In the genomic region with DNA sequence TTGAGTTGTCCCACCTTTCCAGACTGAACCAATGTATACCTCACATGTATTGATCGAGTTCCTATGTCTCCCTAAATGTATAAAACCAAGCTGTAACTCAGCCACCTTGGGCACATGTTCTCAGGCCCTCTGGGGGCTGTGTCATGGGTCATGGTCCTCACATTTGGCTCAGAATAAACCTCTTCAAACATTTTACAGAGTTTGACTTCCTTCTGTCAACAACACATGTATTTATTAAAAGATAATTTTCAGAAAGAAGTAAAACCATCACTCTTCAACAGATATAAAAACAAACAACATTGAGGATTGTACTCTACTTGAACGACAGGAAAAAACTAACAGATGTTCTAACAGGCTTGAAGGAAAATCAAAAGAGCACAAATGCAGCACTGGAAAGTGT, we compare ENCODE assay signal across 1 cellular context.
TF ChIP-seq lines count a peak whose summit lies in the region.

No MANE protein-coding gene starts in this region.

TF ChIP-seq in HepG2, 621 proteins besides CTCF, POLR2A, EP300 and RAD21:
- TF ChIP-seq PPARG (CRISPR knock-in tag; conservative IDR thresholded peaks at IDR 0.05) (peak; percentile 53; the same call in 1 of the 2 replicates), HNF4A (CRISPR knock-in tag; IDR thresholded peaks at IDR 0.05) (0 out of 2 replicates have a peak, but pooled peaks have one; percentile 15), ZNF44 (CRISPR knock-in tag; IDR thresholded peaks at IDR 0.05) (no peak), ZFX (CRISPR knock-in tag; IDR thresholded peaks at IDR 0.05; ENCODE audit: low read depth) (peak; percentile 7; the same call in 1 of the 2 replicates)
- TF ChIP-seq, protein P1, sequence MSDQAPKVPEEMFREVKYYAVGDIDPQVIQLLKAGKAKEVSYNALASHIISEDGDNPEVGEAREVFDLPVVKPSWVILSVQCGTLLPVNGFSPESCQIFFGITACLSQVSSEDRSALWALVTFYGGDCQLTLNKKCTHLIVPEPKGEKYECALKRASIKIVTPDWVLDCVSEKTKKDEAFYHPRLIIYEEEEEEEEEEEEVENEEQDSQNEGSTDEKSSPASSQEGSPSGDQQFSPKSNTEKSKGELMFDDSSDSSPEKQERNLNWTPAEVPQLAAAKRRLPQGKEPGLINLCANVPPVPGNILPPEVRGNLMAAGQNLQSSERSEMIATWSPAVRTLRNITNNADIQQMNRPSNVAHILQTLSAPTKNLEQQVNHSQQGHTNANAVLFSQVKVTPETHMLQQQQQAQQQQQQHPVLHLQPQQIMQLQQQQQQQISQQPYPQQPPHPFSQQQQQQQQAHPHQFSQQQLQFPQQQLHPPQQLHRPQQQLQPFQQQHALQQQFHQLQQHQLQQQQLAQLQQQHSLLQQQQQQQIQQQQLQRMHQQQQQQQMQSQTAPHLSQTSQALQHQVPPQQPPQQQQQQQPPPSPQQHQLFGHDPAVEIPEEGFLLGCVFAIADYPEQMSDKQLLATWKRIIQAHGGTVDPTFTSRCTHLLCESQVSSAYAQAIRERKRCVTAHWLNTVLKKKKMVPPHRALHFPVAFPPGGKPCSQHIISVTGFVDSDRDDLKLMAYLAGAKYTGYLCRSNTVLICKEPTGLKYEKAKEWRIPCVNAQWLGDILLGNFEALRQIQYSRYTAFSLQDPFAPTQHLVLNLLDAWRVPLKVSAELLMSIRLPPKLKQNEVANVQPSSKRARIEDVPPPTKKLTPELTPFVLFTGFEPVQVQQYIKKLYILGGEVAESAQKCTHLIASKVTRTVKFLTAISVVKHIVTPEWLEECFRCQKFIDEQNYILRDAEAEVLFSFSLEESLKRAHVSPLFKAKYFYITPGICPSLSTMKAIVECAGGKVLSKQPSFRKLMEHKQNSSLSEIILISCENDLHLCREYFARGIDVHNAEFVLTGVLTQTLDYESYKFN (CRISPR knock-in tag; conservative IDR thresholded peaks at IDR 0.05), result peak; percentile 35; the same call in 1 of the 2 replicates
TF ChIP-seq in HepG2: peak in this region for 4.
